11 cellular contexts compared by ENCODE assay signal in genomic region chr7:47582748-47583740, GRCh38. TPM values are rescaled to one million over a fixed set of nuclear protein-coding genes. Genes with fewer than 3 reads are reported as not detected.
A peak's percentile ranks its signal among the peaks of the same experiment; 100 is the strongest.
DNase-seq lines count a peak whose midpoint lies in the region; ATAC-seq and TF ChIP-seq lines count a peak whose summit lies in the region.
"Had no signal": no experiment of that assay in that cellular context is flagged by ENCODE, and none has a peak within 500 bp of the region (broad histone marks: within the 10 kb centered on the region; RNA-seq: fewer than 3 reads in every experiment).

No MANE protein-coding gene starts in this region.

- no peak for ATAC-seq in GM18505 (IDR thresholded peaks at IDR 0.05; ENCODE audit: unreplicated experiment)
- ATAC-seq: stimulated activated naive CD8-positive, alpha-beta T cell treated with anti-CD3 and anti-CD28 coated beads, Interleukin-15, amount 100 ng/mL, for 72 hours had no signal

- H3K36me3 ChIP-seq in MG63, result peaks cover 8% of the 10 kb centered on the region
- H3K36me3 ChIP-seq in parathyroid adenoma (ENCODE audit: control insufficient read depth, insufficient read depth, low read length), result no peaks in the 10 kb centered on the region

- H3K9me3 ChIP-seq in AG04450 (ENCODE audit: control insufficient read depth, insufficient read depth, low read length) (peaks cover 7% of the 10 kb centered on the region; the same call in 1 of the 2 replicates), MG63 (no peaks in the 10 kb centered on the region), parathyroid adenoma (ENCODE audit: control insufficient read depth, low read length) (no peaks in the 10 kb centered on the region)

- no peak overlapping the region for H3K4me2 ChIP-seq in parathyroid adenoma (ENCODE audit: low read length)

- H3K4me1 ChIP-seq in parathyroid adenoma, result peaks cover 19% of the 10 kb centered on the region

- H3K4me3 ChIP-seq in AG04450 (ENCODE audit: low read depth, low read length) (no peak overlapping the region), MG63 (no peak overlapping the region; the same call in 1 of the 2 replicates), parathyroid adenoma (ENCODE audit: low read depth, low read length) (no peak overlapping the region)

- no peak for DNase-seq in AG04450 (ENCODE audit: low read depth, low spot score)
- peak; percentile 92 for DNase-seq in MG63
- peak; percentile 56 for DNase-seq in fibroblast of peridontal ligament (ENCODE audit: extremely low read depth)
- no peak for DNase-seq in NOMO-1 treated with dmso at 0.1 percent for 144 hours (lab: John Stamatoyannopoulos, UW; ENCODE audit: unreplicated experiment)
- DNase-seq in mesenteric fat pad (ENCODE audit: low spot score), result no peak
- no peak for DNase-seq in amniotic stem cell (lab: John Stamatoyannopoulos, UW)
- DNase-seq: activated CD8-positive, alpha-beta memory T cell treated with anti-CD3 and anti-CD28 coated beads, Interleukin-2, amount 50 U/mL, for 4 hours; NCI-H1105 treated with DMSO at 0.1 percent for 48 hours; stimulated activated naive CD8-positive, alpha-beta T cell treated with anti-CD3 and anti-CD28 coated beads, Interleukin-15, amount 100 ng/mL, for 72 hours had no signal

- no peaks in the 10 kb centered on the region for H3K27me3 ChIP-seq in AG04450 (ENCODE audit: control insufficient read depth, insufficient read depth, low read length)
- H3K27me3 ChIP-seq in MG63, result no peaks in the 10 kb centered on the region
- H3K27me3 ChIP-seq in parathyroid adenoma (ENCODE audit: control insufficient read depth, insufficient read depth, low read length), result no peaks in the 10 kb centered on the region

- POLR2A ChIA-PET in AG04450 (lab: Yijun Ruan, JAX), result interaction anchor here (1.2 to 4.2 kb wide), 2 partner anchors 27 to 40 kb away, joined by 4 to 14 read pairs; no protein-coding TSS in a partner anchor

- TF ChIP-seq CTCF in AG04450 (IDR thresholded peaks at IDR 0.05; ENCODE audit: low read depth, low read length) (no peak), parathyroid adenoma (IDR thresholded peaks at IDR 0.05) (no peak)

- H2AFZ ChIP-seq in parathyroid adenoma, result peak overlapping the region; percentile 97

- no peak overlapping the region for H3K9ac ChIP-seq in parathyroid adenoma

- CTCF ChIA-PET in AG04450 (lab: Charles Lee), result interaction anchor here (1.4 to 1.5 kb wide), 2 partner anchors 9 to 236 kb away, joined by 3 to 4 read pairs; no protein-coding TSS in a partner anchor

- H3K27ac ChIP-seq in AG04450 (ENCODE audit: low read depth, low read length) (peak overlapping the region; percentile 31), parathyroid adenoma (peak overlapping the region; percentile 13)

- H3K79me2 ChIP-seq in parathyroid adenoma, result peaks cover 4% of the 10 kb centered on the region

- TF ChIP-seq POLR2A in GM18505 (IDR thresholded peaks at IDR 0.05; ENCODE audit: borderline replicate concordance, extremely low read depth, insufficient read depth, insufficient read length), result no peak

RNA-seq across cellular contexts. Expression of gene TNS3, which starts 1.1 kb away (rescaled TPM):
- polyA plus RNA-seq in AG04450 (2011; rRNA removed), result 121 and 131 TPM in 2 replicates
- polyA minus RNA-seq in AG04450 (2011; rRNA and poly(A)+ RNA removed), result 326 and 376 TPM in 2 replicates
- total RNA-seq in MG63 (2014; rRNA removed; shearing (Covaris generic); ENCODE audit: low replicate concordance), result 27.6 and 43.1 TPM in 2 replicates
- total RNA-seq in mesenteric fat pad, result 152 TPM

Comparison
In these comparisons a context has a peak if more than half of its experiments do, and no peak if none do; other contexts are left out.
1. DNase-seq: peak in MG63 (single experiment) and fibroblast of peridontal ligament (single experiment); none in AG04450 (single experiment), NOMO-1 treated with dmso at 0.1 percent for 144 hours (single experiment), mesenteric fat pad (single experiment) and amniotic stem cell (single experiment).